Comparison of ENCODE assay signal across 9 cellular contexts in genomic region chr10:72275351-72276012, GRCh38. TPM values are rescaled to one million over a fixed set of nuclear protein-coding genes. Genes with fewer than 3 reads are reported as not detected.
DNase-seq lines count a peak whose midpoint lies in the region; ATAC-seq, FAIRE-seq and TF ChIP-seq lines count a peak whose summit lies in the region.
"Had no signal": no experiment of that assay in that cellular context is flagged by ENCODE, and none has a peak within 500 bp of the region (broad histone marks: within the 10 kb centered on the region; RNA-seq: fewer than 3 reads in every experiment).

No MANE protein-coding gene starts in this region.

- ATAC-seq in T-helper 17 cell (no peak), pancreas (peak in 3 of 4 donors; percentile 0 to 5 (median 2))

- TF ChIP-seq POLR2A in esophagus muscularis mucosa (IDR thresholded peaks at IDR 0.05; ENCODE audit: low read depth), result no peak

- 19% methylated on average over 12 of the region's 12 CpGs for WGBS in esophagus muscularis mucosa
- WGBS in pancreas, 2 donors, result 7 to 12% methylated on average over 12 of the region's 12 CpGs

- H3K36me3 Mint-ChIP-seq in T-helper 17 cell (ENCODE audit: low read depth), result peaks cover 12% of the 10 kb centered on the region

- peaks cover 13 to 27% (median 18%) of the 10 kb centered on the region in 4 donors for H3K36me3 ChIP-seq in esophagus muscularis mucosa
- peaks cover 0 to 14% (median 7%) of the 10 kb centered on the region in 3 donors for H3K36me3 ChIP-seq in pancreas

- H3K27me3 ChIP-seq in esophagus muscularis mucosa, result no peaks in the 10 kb centered on the region
- no peaks in the 10 kb centered on the region for H3K27me3 ChIP-seq in pancreas

- TF ChIP-seq CTCF in esophagus muscularis mucosa (IDR thresholded peaks at IDR 0.05), result no peak
- no peak for TF ChIP-seq CTCF in pancreas (IDR thresholded peaks at IDR 0.05)

- H3K9me3 ChIP-seq in T-helper 17 cell (ENCODE audit: control insufficient read depth, low read length, poor library complexity, severe bottlenecking) (no peaks in the 10 kb centered on the region), esophagus muscularis mucosa (no peaks in the 10 kb centered on the region), pancreas (no peaks in the 10 kb centered on the region)

- H3K27ac ChIP-seq in esophagus muscularis mucosa (replicated peaks in 1 of 4) (peak overlapping the region; percentile 98 to 100 (median 99)), pancreas (peak overlapping the region; percentile 96 to 99 (median 96))

- peak overlapping the region; percentile 97 for H3K27ac Mint-ChIP-seq in T-helper 17 cell

- peak; percentile 51 for DNase-seq in activated T-cell treated with anti-CD3 and anti-CD28 coated beads, Interleukin-2, amount 50 U/mL, for 1 hour
- no peak for DNase-seq in activated T-cell treated with anti-CD3 and anti-CD28 coated beads for 4 hours
- DNase-seq in T-helper 17 cell, result no peak
- DNase-seq in esophagus muscularis mucosa (ENCODE audit: extremely low spot score), result no peak
- DNase-seq in pancreas, result peak in 5 of 6 donors; percentile 51 to 75 (median 75)
- DNase-seq in DMS114 treated with DMSO at 0.1 percent for 48 hours (lab: John Stamatoyannopoulos, UW; ENCODE audit: unreplicated experiment), result no peak
- no peak for DNase-seq in middle frontal gyrus (ENCODE audit: extremely low spot score, low spot score)
- no peak for DNase-seq in globus pallidus (ENCODE audit: low spot score)

- TF ChIP-seq EP300 in esophagus muscularis mucosa (IDR thresholded peaks at IDR 0.05), result no peak

- intact Hi-C loops in esophagus muscularis mucosa (cut with DNase I) (loop anchor here (2.0 kb wide), 1 partner anchor 53 kb away; no protein-coding TSS in a partner anchor), pancreas (cut with DNase I) (loop anchor here in 1 of 3 donors (5.0 kb wide), 1 partner anchor 62 kb away; no protein-coding TSS in a partner anchor)

- H3K4me1 Mint-ChIP-seq in T-helper 17 cell, result peaks cover 49% of the 10 kb centered on the region

- H3K4me1 ChIP-seq in esophagus muscularis mucosa (peaks cover 27 to 47% (median 39%) of the 10 kb centered on the region in 4 donors), pancreas (peaks cover 5 to 14% (median 6%) of the 10 kb centered on the region in 3 donors)

- peak overlapping the region; percentile 65 to 95 (median 86) for H3K4me3 ChIP-seq in esophagus muscularis mucosa
- peak overlapping the region; percentile 81 to 99 (median 94) for H3K4me3 ChIP-seq in pancreas

- H3K27me3 Mint-ChIP-seq in T-helper 17 cell, result no peaks in the 10 kb centered on the region

- peak overlapping the region; percentile 98 for H3K4me3 Mint-ChIP-seq in T-helper 17 cell

- no peak for FAIRE-seq in pancreas (lab: Jason Lieb, UNC)
- FAIRE-seq: endometrium had no signal

RNA-seq across cellular contexts. Expression of gene DDIT4, which starts 1.8 kb away (rescaled TPM):
- 100 to 1,000 TPM; 186 to 300 TPM for total RNA-seq in T-helper 17 cell
- total RNA-seq in esophagus muscularis mucosa, result 100 to 1,000 TPM in 3 of 4 donors, 10 to 100 TPM in 1; 77.4 to 247 (median 146) TPM
- 1,000 to 10,000 TPM in 1 of 6 donors, 100 to 1,000 TPM in 3, 10 to 100 TPM in 2; 61.6 to 1,144 (median 191) TPM for total RNA-seq in pancreas
- polyA plus RNA-seq in pancreas, result 100 to 1,000 TPM; 228 to 795 TPM

RNA-seq across cellular contexts. Expression of gene ASCC1, which starts 59.4 kb away (rescaled TPM):
- total RNA-seq in T-helper 17 cell (10 to 100 TPM; 14.0 to 14.6 TPM), esophagus muscularis mucosa (10 to 100 TPM; 23.5 to 37.8 (median 29.8) TPM), pancreas (10 to 100 TPM; 11.7 to 26.0 (median 16.9) TPM)
- 10 to 100 TPM in 1 of 2 donors, 1 to 10 TPM in 1; 5.4 to 10.5 TPM for polyA plus RNA-seq in pancreas

RNA-seq across cellular contexts. Expression of gene ANAPC16, which starts 59.7 kb away (rescaled TPM):
- total RNA-seq in T-helper 17 cell, result 10 to 100 TPM; 69.5 to 85.7 TPM
- 100 to 1,000 TPM; 106 to 157 (median 143) TPM for total RNA-seq in esophagus muscularis mucosa
- total RNA-seq in pancreas, result 10 to 100 TPM; 52.4 to 92.6 (median 68.0) TPM
- polyA plus RNA-seq in pancreas, result 100 to 1,000 TPM in 1 of 2 donors, 10 to 100 TPM in 1; 92.0 to 153 TPM

Comparison
In these comparisons a context has a peak if more than half of its experiments do, and no peak if none do; other contexts are left out.
1. DNase-seq: peak in activated T-cell treated with anti-CD3 and anti-CD28 coated beads, Interleukin-2, amount 50 U/mL, for 1 hour (single experiment) and pancreas (5 of 6); none in activated T-cell treated with anti-CD3 and anti-CD28 coated beads for 4 hours (single experiment), T-helper 17 cell (0 of 3), esophagus muscularis mucosa (single experiment), DMS114 treated with DMSO at 0.1 percent for 48 hours (single experiment), middle frontal gyrus (single experiment) and globus pallidus (single experiment).